ENCODE assay signal across 29 cellular contexts in the genomic region with DNA sequence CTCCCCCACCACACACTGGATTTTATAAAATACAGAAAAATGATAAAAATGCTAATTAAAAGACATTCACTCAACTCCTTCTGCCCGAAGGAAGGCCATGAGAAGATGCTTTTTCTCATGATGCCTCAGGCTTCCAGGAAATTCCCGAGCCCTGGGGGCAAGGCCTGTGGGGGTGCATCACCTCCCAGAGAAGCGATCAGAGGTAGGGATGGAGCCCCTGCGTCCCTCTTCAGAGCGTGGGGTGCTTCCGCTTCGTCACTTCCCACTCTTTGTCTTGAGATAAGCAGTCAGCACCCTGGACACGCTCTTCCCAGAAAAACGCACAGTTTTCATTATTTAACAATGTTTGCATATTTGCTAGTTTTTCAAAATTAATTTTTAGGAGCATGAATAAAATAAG.
"Had no signal": no experiment of that assay in that cellular context is flagged by ENCODE, and none has a peak within 500 bp of the region (broad histone marks: within the 10 kb centered on the region; RNA-seq: fewer than 3 reads in every experiment).

No MANE protein-coding gene starts in this region.

- H3K27me3 ChIP-seq: adrenal gland, breast epithelium, Peyer's patch had no signal

- ATAC-seq: activated CD8-positive, alpha-beta T cell treated with anti-CD3 and anti-CD28 coated beads for 36 hours; activated naive CD4-positive, alpha-beta T cell treated with anti-CD3 and anti-CD28 coated beads, Interleukin-2, amount 50 U/mL, for 72 hours; activated T-cell treated with anti-CD3 and anti-CD28 coated beads, Interleukin-2, amount 50 U/mL, for 72 hours; activated T-helper 17 cell treated with anti-CD3 and anti-CD28 coated beads, Interleukin-2, amount 50 U/mL, for 72 hours; body of pancreas; PC-3 had no signal

- H3K4me3 ChIP-seq: adrenal gland, body of pancreas, breast epithelium, Peyer's patch had no signal

- H3K4me1 ChIP-seq: adrenal gland, body of pancreas, breast epithelium, Peyer's patch had no signal

- DNase-seq: activated CD4-positive, alpha-beta T cell treated with anti-CD3 and anti-CD28 coated beads for 1 hour; activated CD4-positive, alpha-beta T cell treated with anti-CD3 and anti-CD28 coated beads, Interleukin-2, amount 10 ng/mL, durations not matched to agents 24 days and 14 days; activated CD4-positive, alpha-beta T cell treated with anti-CD3 and anti-CD28 coated beads, Interleukin-2, amount 50 U/mL, for 4 hours; activated CD4-positive, CD25-positive, alpha-beta regulatory T cell; activated CD8-positive, alpha-beta T cell treated with anti-CD3 and anti-CD28 coated beads for 36 hours; activated gamma-delta T cell treated with Interleukin-2 at 50 U/mL for 16 hours; activated naive CD4-positive, alpha-beta T cell treated with anti-CD3 and anti-CD28 coated beads for 36 hours; activated T-cell treated with anti-CD3 and anti-CD28 coated beads, Interleukin-2, amount 50 U/mL, for 1 hour; activated T-cell treated with anti-CD3 and anti-CD28 coated beads, Interleukin-2, amount 50 U/mL, for 72 hours; adrenal gland; body of pancreas; caudate nucleus; NCI-H1092 treated with DMSO at 0.1 percent for 48 hours; NCI-H1417; NCI-H146; NCI-H187; NCI-H2081; NCI-H345; NCI-H524 treated with DMSO at 0.1 percent for 48 hours; NK-92 treated with Interleukin-12 subunit alpha and Interleukin-12 subunit beta, amount 100 ng/mL, for 24 hours; PC-3; Right ventricle myocardium superior; RPMI8226; T1000; WERI-Rb-1 had no signal

- H3K4me1 Mint-ChIP-seq: activated CD4-positive, alpha-beta T cell treated with anti-CD3 and anti-CD28 coated beads, Interleukin-2, amount 10 ng/mL, durations not matched to agents 24 days and 14 days; activated T-helper 17 cell treated with anti-CD3 and anti-CD28 coated beads, Interleukin-2, amount 50 U/mL, for 72 hours had no signal

- H3K27ac ChIP-seq: adrenal gland, body of pancreas, Peyer's patch, WERI-Rb-1 had no signal

- H3K27ac Mint-ChIP-seq: activated CD4-positive, alpha-beta T cell treated with anti-CD3 and anti-CD28 coated beads, Interleukin-2, amount 10 ng/mL, durations not matched to agents 24 days and 14 days; activated CD8-positive, alpha-beta T cell treated with anti-CD3 and anti-CD28 coated beads for 36 hours; activated naive CD4-positive, alpha-beta T cell treated with anti-CD3 and anti-CD28 coated beads for 36 hours; activated naive CD4-positive, alpha-beta T cell treated with anti-CD3 and anti-CD28 coated beads, Interleukin-2, amount 50 U/mL, for 72 hours; activated T-cell treated with anti-CD3 and anti-CD28 coated beads, Interleukin-2, amount 50 U/mL, for 72 hours; activated T-helper 17 cell treated with anti-CD3 and anti-CD28 coated beads, Interleukin-2, amount 50 U/mL, for 72 hours had no signal

- H3K9me3 Mint-ChIP-seq: activated CD8-positive, alpha-beta T cell treated with anti-CD3 and anti-CD28 coated beads for 36 hours; activated naive CD4-positive, alpha-beta T cell treated with anti-CD3 and anti-CD28 coated beads for 36 hours; activated T-helper 17 cell treated with anti-CD3 and anti-CD28 coated beads, Interleukin-2, amount 50 U/mL, for 72 hours had no signal

- H3K27me3 Mint-ChIP-seq: activated CD4-positive, alpha-beta T cell treated with anti-CD3 and anti-CD28 coated beads, Interleukin-2, amount 10 ng/mL, durations not matched to agents 24 days and 14 days; activated CD8-positive, alpha-beta T cell treated with anti-CD3 and anti-CD28 coated beads for 36 hours had no signal

- H3K36me3 ChIP-seq: adrenal gland, breast epithelium, Peyer's patch, WERI-Rb-1 had no signal

- H3K9me3 ChIP-seq: adrenal gland, body of pancreas, breast epithelium, Peyer's patch had no signal

- H3K36me3 Mint-ChIP-seq: activated naive CD4-positive, alpha-beta T cell treated with anti-CD3 and anti-CD28 coated beads, Interleukin-2, amount 50 U/mL, for 72 hours had no signal

- H3K4me3 Mint-ChIP-seq: activated CD4-positive, alpha-beta T cell treated with anti-CD3 and anti-CD28 coated beads, Interleukin-2, amount 10 ng/mL, durations not matched to agents 24 days and 14 days; activated CD8-positive, alpha-beta T cell treated with anti-CD3 and anti-CD28 coated beads for 36 hours; activated naive CD4-positive, alpha-beta T cell treated with anti-CD3 and anti-CD28 coated beads for 36 hours; activated T-cell treated with anti-CD3 and anti-CD28 coated beads, Interleukin-2, amount 50 U/mL, for 72 hours; activated T-helper 17 cell treated with anti-CD3 and anti-CD28 coated beads, Interleukin-2, amount 50 U/mL, for 72 hours had no signal
